In the genomic region with DNA sequence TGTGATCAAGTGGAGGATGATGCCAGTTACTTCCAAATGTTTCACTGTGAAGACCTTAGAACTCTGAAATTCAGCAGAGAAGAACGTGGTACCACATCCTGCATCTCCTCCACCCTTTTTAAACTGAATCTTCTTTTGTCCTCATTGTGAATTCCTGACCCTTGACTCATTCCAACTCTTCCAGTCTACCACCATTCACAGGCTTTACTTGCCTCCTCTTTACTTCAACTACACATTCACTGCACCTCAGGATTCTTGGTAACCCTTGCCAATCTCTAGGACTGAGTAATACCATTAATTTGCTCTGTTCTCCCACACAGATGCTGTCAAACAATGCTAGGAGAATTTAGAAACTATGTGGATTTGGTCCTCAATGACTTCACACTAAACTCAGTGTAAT, we compare ENCODE assay signal across 11 cellular contexts. TPM values are rescaled to one million over a fixed set of nuclear protein-coding genes. Genes with fewer than 3 reads are reported as not detected.
DNase-seq lines count a peak whose midpoint lies in the region; ATAC-seq and TF ChIP-seq lines count a peak whose summit lies in the region.
"Had no signal": no experiment of that assay in that cellular context is flagged by ENCODE, and none has a peak within 500 bp of the region (broad histone marks: within the 10 kb centered on the region; RNA-seq: fewer than 3 reads in every experiment).

No MANE protein-coding gene starts in this region.

- H4K5ac ChIP-seq in mesendoderm (ENCODE audit: low read length), result no peak overlapping the region

- POLR2A ChIA-PET in Caco-2 (lab: Charles Lee), result no interaction called here
- POLR2A ChIA-PET in GM10248 (lab: Yijun Ruan, JAX), result no interaction called here

- H3K79me1 ChIP-seq in mesendoderm (ENCODE audit: low read length), result peaks cover 2% of the 10 kb centered on the region

- peak overlapping the region; percentile 9 for H3K27ac Mint-ChIP-seq in Caco-2 (ENCODE audit: unreplicated experiment)
- peak overlapping the region; percentile 32 for H3K27ac Mint-ChIP-seq in central memory CD8-positive, alpha-beta T cell (ENCODE audit: low read depth)
- H3K27ac Mint-ChIP-seq: dendritic cell treated with granulocyte-macrophage colony-stimulating factor and Interleukin-4, amounts not matched to agents 40 ng/mL and 50 ng/mL, for 4 days had no signal

- no peak overlapping the region for H2BK5ac ChIP-seq in mesendoderm (ENCODE audit: low read length)

- no peak for ATAC-seq in central memory CD8-positive, alpha-beta T cell (replicated peaks; ENCODE audit: extremely low read depth, poor library complexity, severe bottlenecking)
- ATAC-seq in GM18502 (IDR thresholded peaks at IDR 0.05; ENCODE audit: poor library complexity, unreplicated experiment), result no peak
- ATAC-seq: left ventricle myocardium superior had no signal

- peaks cover 19% of the 10 kb centered on the region for H3K4me1 Mint-ChIP-seq in Caco-2 (ENCODE audit: low read depth, unreplicated experiment)
- peaks cover 73% of the 10 kb centered on the region for H3K4me1 Mint-ChIP-seq in central memory CD8-positive, alpha-beta T cell

- TF ChIP-seq CTCF in Caco-2 (IDR thresholded peaks at IDR 0.05; ENCODE audit: insufficient read depth in 1 of 2, low read depth in 1 of 2, low read length in 1 of 2, severe bottlenecking in 1 of 2, unreplicated experiment in 1 of 2), result no peak
- no peak for TF ChIP-seq CTCF in GM10248 (IDR thresholded peaks at IDR 0.05; ENCODE audit: control extremely low read depth, extremely low read depth, low read depth, missing control alignments)

- no peak overlapping the region for H3K18ac ChIP-seq in mesendoderm (ENCODE audit: low read length)

- H3K56ac ChIP-seq in mesendoderm (ENCODE audit: low read length), result no peak overlapping the region

- no peaks in the 10 kb centered on the region for H3K36me3 ChIP-seq in Caco-2 (ENCODE audit: control insufficient read depth, insufficient read depth, low read length)
- no peaks in the 10 kb centered on the region for H3K36me3 ChIP-seq in mesendoderm (ENCODE audit: control insufficient read depth, insufficient read depth, low read length)

- no peak overlapping the region for H3K4me3 Mint-ChIP-seq in Caco-2 (ENCODE audit: unreplicated experiment)
- no peak overlapping the region for H3K4me3 Mint-ChIP-seq in central memory CD8-positive, alpha-beta T cell
- H3K4me3 Mint-ChIP-seq: dendritic cell treated with granulocyte-macrophage colony-stimulating factor and Interleukin-4, amounts not matched to agents 40 ng/mL and 50 ng/mL, for 4 days had no signal

- no CpG with 5 or more reads among the region's 1 CpG for WGBS in mesendoderm (ENCODE audit: extremely low coverage, insufficient coverage, low lambda C conversion rate)

- H3K9me3 Mint-ChIP-seq in Caco-2 (ENCODE audit: unreplicated experiment), result peaks cover 10% of the 10 kb centered on the region
- H3K9me3 Mint-ChIP-seq in central memory CD8-positive, alpha-beta T cell, result no peaks in the 10 kb centered on the region
- H3K9me3 Mint-ChIP-seq: dendritic cell treated with granulocyte-macrophage colony-stimulating factor and Interleukin-4, amounts not matched to agents 40 ng/mL and 50 ng/mL, for 4 days had no signal

- H3K27me3 ChIP-seq in Caco-2 (replicated peaks; ENCODE audit: control insufficient read depth, insufficient read depth, low read length) (no peaks in the 10 kb centered on the region), mesendoderm (ENCODE audit: insufficient read depth, low read length, poor library complexity) (no peaks in the 10 kb centered on the region)

- no peak overlapping the region for H3K23ac ChIP-seq in mesendoderm (ENCODE audit: low read length)

- H2BK120ac ChIP-seq in mesendoderm (ENCODE audit: low read depth, low read length), result no peak overlapping the region

- intact Hi-C loops in Caco-2 (cut with micrococcal nuclease; ENCODE audit: unreplicated experiment), result no loop called here

- H3K9me3 ChIP-seq in Caco-2, result no peaks in the 10 kb centered on the region

- H3K4me3 ChIP-seq in Caco-2 (ENCODE audit: low read depth, low read length) (no peak overlapping the region), mesendoderm (ENCODE audit: low read length) (no peak overlapping the region)

- no peaks in the 10 kb centered on the region for H3K27me3 Mint-ChIP-seq in Caco-2 (ENCODE audit: insufficient read depth, unreplicated experiment)
- no peaks in the 10 kb centered on the region for H3K27me3 Mint-ChIP-seq in central memory CD8-positive, alpha-beta T cell
- H3K27me3 Mint-ChIP-seq: dendritic cell treated with granulocyte-macrophage colony-stimulating factor and Interleukin-4, amounts not matched to agents 40 ng/mL and 50 ng/mL, for 4 days had no signal

- peaks cover 35% of the 10 kb centered on the region for H3K79me2 ChIP-seq in mesendoderm (ENCODE audit: control insufficient read depth, insufficient read depth, low read length)

- BruUV-seq in Caco-2 (replicated peaks; lab: Mats Ljungman, UMichigan), result no TSS peak

- no peak overlapping the region for H3K4ac ChIP-seq in mesendoderm (ENCODE audit: low read depth, low read length)

- DNase-seq in Caco-2 (no peak), LoVo (ENCODE audit: low spot score) (peak; percentile 19), mesendoderm (peak; percentile 90), GM10248 (ENCODE audit: extremely low spot score) (no peak), NCI-H1048 (lab: John Stamatoyannopoulos, UW) (no peak), NCI-H1694 treated with DMSO at 0.1 percent for 48 hours (lab: John Stamatoyannopoulos, UW) (no peak)
- no peak for DNase-seq in central memory CD8-positive, alpha-beta T cell (ENCODE audit: low spot score in 2 of 2)
- DNase-seq: left ventricle myocardium superior, small intestine had no signal

- no peak overlapping the region for H3K27ac ChIP-seq in mesendoderm (ENCODE audit: low read depth, low read length)

- no peak overlapping the region for H3K9ac ChIP-seq in mesendoderm (ENCODE audit: low read length)

- CTCF ChIA-PET in Caco-2 (lab: Charles Lee), result no interaction called here
- CTCF ChIA-PET in GM10248 (lab: Yijun Ruan, JAX), result interaction anchor here (1.6 kb wide), 1 partner anchor 8 kb away, joined by 3 read pairs; no protein-coding TSS in a partner anchor

- H2BK15ac ChIP-seq in mesendoderm (replicated peaks; ENCODE audit: low read depth), result no peak overlapping the region

- H3K4me1 ChIP-seq in Caco-2, result no peaks in the 10 kb centered on the region
- H3K4me1 ChIP-seq in mesendoderm (ENCODE audit: control insufficient read depth, low read depth, low read length), result no peaks in the 10 kb centered on the region

- no peak overlapping the region for H2AK5ac ChIP-seq in mesendoderm (ENCODE audit: low read length)

- no peak overlapping the region for H4K8ac ChIP-seq in mesendoderm (ENCODE audit: low read depth, low read length)

- no peak overlapping the region for H3K4me2 ChIP-seq in mesendoderm (ENCODE audit: low read length)

- no peaks in the 10 kb centered on the region for H3K36me3 Mint-ChIP-seq in Caco-2 (ENCODE audit: insufficient read depth, unreplicated experiment)
- peaks cover 2% of the 10 kb centered on the region for H3K36me3 Mint-ChIP-seq in central memory CD8-positive, alpha-beta T cell (ENCODE audit: insufficient read depth)

RNA-seq across cellular contexts. Expression of a gene that starts 37.3 kb away (rescaled TPM):
- total RNA-seq in Caco-2 (2022), result 60.7 and 62.5 TPM in 2 replicates
- 171 TPM for polyA plus RNA-seq in mesendoderm (2013, experiment 1 of 2)
- 168 TPM for polyA plus RNA-seq in mesendoderm (2013, experiment 2 of 2)

Comparison
In these comparisons a context has a peak if more than half of its experiments do, and no peak if none do; other contexts are left out.
1. DNase-seq: peak in LoVo (single experiment) and mesendoderm (single experiment); none in Caco-2 (0 of 2), central memory CD8-positive, alpha-beta T cell (0 of 2), GM10248 (single experiment), NCI-H1048 (single experiment) and NCI-H1694 treated with DMSO at 0.1 percent for 48 hours (single experiment).